Comparison of ENCODE assay signal across 8 cellular contexts in genomic region chr2:11746376-11746806, GRCh38. TPM values are rescaled to one million over a fixed set of nuclear protein-coding genes. Genes with fewer than 3 reads are reported as not detected.
DNase-seq lines count a peak whose midpoint lies in the region; ATAC-seq and TF ChIP-seq lines count a peak whose summit lies in the region.

A gene with protein sequence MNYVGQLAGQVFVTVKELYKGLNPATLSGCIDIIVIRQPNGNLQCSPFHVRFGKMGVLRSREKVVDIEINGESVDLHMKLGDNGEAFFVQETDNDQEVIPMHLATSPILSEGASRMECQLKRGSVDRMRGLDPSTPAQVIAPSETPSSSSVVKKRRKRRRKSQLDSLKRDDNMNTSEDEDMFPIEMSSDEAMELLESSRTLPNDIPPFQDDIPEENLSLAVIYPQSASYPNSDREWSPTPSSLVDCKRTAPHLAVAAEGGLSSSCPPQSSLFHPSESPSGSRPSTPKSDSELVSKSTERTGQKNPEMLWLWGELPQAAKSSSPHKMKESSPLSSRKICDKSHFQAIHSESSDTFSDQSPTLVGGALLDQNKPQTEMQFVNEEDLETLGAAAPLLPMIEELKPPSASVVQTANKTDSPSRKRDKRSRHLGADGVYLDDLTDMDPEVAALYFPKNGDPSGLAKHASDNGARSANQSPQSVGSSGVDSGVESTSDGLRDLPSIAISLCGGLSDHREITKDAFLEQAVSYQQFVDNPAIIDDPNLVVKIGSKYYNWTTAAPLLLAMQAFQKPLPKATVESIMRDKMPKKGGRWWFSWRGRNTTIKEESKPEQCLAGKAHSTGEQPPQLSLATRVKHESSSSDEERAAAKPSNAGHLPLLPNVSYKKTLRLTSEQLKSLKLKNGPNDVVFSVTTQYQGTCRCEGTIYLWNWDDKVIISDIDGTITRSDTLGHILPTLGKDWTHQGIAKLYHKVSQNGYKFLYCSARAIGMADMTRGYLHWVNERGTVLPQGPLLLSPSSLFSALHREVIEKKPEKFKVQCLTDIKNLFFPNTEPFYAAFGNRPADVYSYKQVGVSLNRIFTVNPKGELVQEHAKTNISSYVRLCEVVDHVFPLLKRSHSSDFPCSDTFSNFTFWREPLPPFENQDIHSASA (plus strand): TSS chr2:11746632. CDS start chr2:11765542, 18,910 bp downstream.

- peak within 1 kb of the TSS; percentile 63 for H3K4me3 ChIP-seq in iPS-18c (ENCODE audit: insufficient read depth, low read depth, low read length)
- H3K4me3 ChIP-seq in skeletal muscle tissue (ENCODE audit: low read length in 3 of 3) = peak within 1 kb of the TSS; percentile 89 to 94 (median 92)

- H3K4me1 ChIP-seq in skeletal muscle tissue (ENCODE audit: control insufficient read depth in 3 of 3, insufficient read depth in 3 of 3, low read length in 3 of 3) = peaks cover 62 to 76% (median 65%) of the 10 kb centered on the region in 3 donors

- peak; percentile 43 for TF ChIP-seq CTCF in 22Rv1 (IDR thresholded peaks at IDR 0.05)
- peak; percentile 40 for TF ChIP-seq CTCF in VCaP (conservative IDR thresholded peaks at IDR 0.05)

- no peaks in the 10 kb centered on the region for H3K36me3 ChIP-seq in skeletal muscle tissue (ENCODE audit: control insufficient read depth in 3 of 3, insufficient read depth in 3 of 3, low read length in 3 of 3)

- H3K9ac ChIP-seq in skeletal muscle tissue (ENCODE audit: low read depth in 1 of 3, low read length in 3 of 3) = peak within 1 kb of the TSS; percentile 88 to 95 (median 92)

- no peaks in the 10 kb centered on the region for H3K27me3 ChIP-seq in skeletal muscle tissue (ENCODE audit: control insufficient read depth in 3 of 3, insufficient read depth in 3 of 3, low read length in 3 of 3)

- peak within 1 kb of the TSS; percentile 78 for H3K27ac ChIP-seq in 22Rv1
- peak within 1 kb of the TSS; percentile 89 for H3K27ac ChIP-seq in VCaP
- peak within 1 kb of the TSS; percentile 86 for H3K27ac ChIP-seq in skeletal muscle tissue (ENCODE audit: low read depth, low read length)

- TF ChIP-seq POLR2A in GM18505 (IDR thresholded peaks at IDR 0.05; ENCODE audit: borderline replicate concordance, extremely low read depth, insufficient read depth, insufficient read length) = peak; percentile 84

- peak; percentile 55 for ATAC-seq in GM18505 (IDR thresholded peaks at IDR 0.05; ENCODE audit: unreplicated experiment)
- peak; percentile 42 for ATAC-seq in HG02973 (IDR thresholded peaks at IDR 0.05; ENCODE audit: unreplicated experiment)

- peak; percentile 84 for DNase-seq in NCI-H2171 treated with DMSO at 0.1 percent for 48 hours (lab: John Stamatoyannopoulos, UW)
- peak; percentile 85 to 87 for DNase-seq in T47D (ENCODE audit: low read depth in 1 of 2, low spot score in 1 of 2)

- in situ Hi-C loops in T47D (cut with HindIII; ENCODE audit: low pct_unique_long_range_greater_than_20kb, low sequenced_read_pairs) = no loop called here

- H3K9me3 ChIP-seq in iPS-18c (ENCODE audit: control insufficient read depth, insufficient read depth, low read length) = no peaks in the 10 kb centered on the region
- H3K9me3 ChIP-seq in skeletal muscle tissue (ENCODE audit: control insufficient read depth in 3 of 3, low read length in 3 of 3) = no peaks in the 10 kb centered on the region

RNA-seq across cellular contexts. Expression of the gene that starts here (rescaled TPM):
- 18.8 TPM for total RNA-seq in skeletal muscle tissue

Comparison
In these comparisons a context has a peak if more than half of its experiments do, and no peak if none do; other contexts are left out.
1. Peak in every context shown above with its lines: DNase-seq, ATAC-seq, H3K4me3 ChIP-seq and H3K27ac ChIP-seq.